In genomic region chr17:63714550-63715277, GRCh38 we compare ENCODE assay signal across 1 cellular context.
TF ChIP-seq lines count a peak whose summit lies in the region.

No MANE protein-coding gene starts in this region.

TF ChIP-seq in IMR-90, 13 proteins besides CTCF, POLR2A, EP300 and RAD21:
- TF ChIP-seq RFX5 (IDR thresholded peaks at IDR 0.05; ENCODE audit: low read depth, low read length), result no peak
- no peak for TF ChIP-seq FOS (IDR thresholded peaks at IDR 0.05; ENCODE audit: low read depth, low read length)
- no peak for TF ChIP-seq MAFK (IDR thresholded peaks at IDR 0.05; ENCODE audit: low read depth, low read length)
- no peak for TF ChIP-seq ELK1 (IDR thresholded peaks at IDR 0.05; ENCODE audit: borderline replicate concordance, low read depth, low read length)
- no peak for TF ChIP-seq RCOR1 (IDR thresholded peaks at IDR 0.05; ENCODE audit: insufficient replicate concordance, low read length)
- peak; percentile 76 for TF ChIP-seq MXI1 (IDR thresholded peaks at IDR 0.05; ENCODE audit: borderline replicate concordance, low read depth, low read length)
- TF ChIP-seq CEBPB (IDR thresholded peaks at IDR 0.05; ENCODE audit: low read depth, low read length), result peak; percentile 60
- no peak for TF ChIP-seq CHD1 (IDR thresholded peaks at IDR 0.05; ENCODE audit: low read depth, low read length)
- TF ChIP-seq SMC3 (IDR thresholded peaks at IDR 0.05; ENCODE audit: low read depth, low read length), result no peak
- no peak for TF ChIP-seq NFE2L2 (IDR thresholded peaks at IDR 0.05; ENCODE audit: low read depth, low read length)
- no peak for TF ChIP-seq MAZ (IDR thresholded peaks at IDR 0.05; ENCODE audit: borderline replicate concordance, low read depth, low read length)
- TF ChIP-seq BHLHE40 (IDR thresholded peaks at IDR 0.05; ENCODE audit: low read depth, low read length), result 0 out of 2 replicates have a peak, but pooled peaks have one; percentile 15
- peak; percentile 84 for TF ChIP-seq USF2 (IDR thresholded peaks at IDR 0.05; ENCODE audit: low read depth, low read length)
